Comparison of ENCODE assay signal across 2 cellular contexts in the genomic region with DNA sequence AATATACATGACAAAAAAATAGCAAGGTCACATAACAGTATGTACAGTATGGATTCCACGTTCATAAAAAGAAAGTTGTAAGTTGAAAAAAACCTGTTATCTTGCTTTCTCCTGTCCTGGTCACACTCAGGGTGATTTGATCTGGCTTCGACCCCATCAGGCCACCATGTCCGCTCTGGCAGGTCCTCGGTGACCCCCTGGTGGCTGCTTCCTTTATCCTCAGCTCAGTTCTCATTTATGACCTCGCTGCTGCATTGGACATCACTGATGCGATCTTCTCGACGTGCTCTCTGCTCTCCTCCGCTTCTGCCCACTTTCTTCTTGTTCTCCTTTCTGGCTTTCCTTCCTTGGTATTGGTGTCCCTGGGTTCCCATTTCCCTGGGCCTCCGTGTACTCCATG.
TF ChIP-seq lines count a peak whose summit lies in the region.

No MANE protein-coding gene starts in this region.

TF ChIP-seq in HEK293T, 16 proteins besides CTCF, POLR2A, EP300 and RAD21 (continued from another document):
- TF ChIP-seq PKNOX1 (IDR thresholded peaks at IDR 0.05): no peak
- TF ChIP-seq FOXM1 (IDR thresholded peaks at IDR 0.05; ENCODE audit: borderline replicate concordance): no peak
- TF ChIP-seq TARDBP (IDR thresholded peaks at IDR 0.05): no peak
- TF ChIP-seq FOXA1 (IDR thresholded peaks at IDR 0.05): no peak
- TF ChIP-seq ARNT (IDR thresholded peaks at IDR 0.05): no peak
- TF ChIP-seq FOXK2 (IDR thresholded peaks at IDR 0.05): no peak
- TF ChIP-seq SP1 (IDR thresholded peaks at IDR 0.05): no peak
- no peak for TF ChIP-seq SUZ12 (IDR thresholded peaks at IDR 0.05)
- no peak for TF ChIP-seq L3MBTL2 (conservative IDR thresholded peaks at IDR 0.05)

TF ChIP-seq in GM12878, 131 proteins besides CTCF, POLR2A, EP300 and RAD21 (continued from another document):
- TF ChIP-seq HSF1 (IDR thresholded peaks at IDR 0.05; ENCODE audit: low read depth, low read length) (no peak), RUNX3 (IDR thresholded peaks at IDR 0.05; ENCODE audit: low read length) (no peak), YY1 (IDR thresholded peaks at IDR 0.05; ENCODE audit: low read depth, low read length) (0 out of 2 replicates have a peak, but pooled peaks have one; percentile 26)
